8 cellular contexts compared by ENCODE assay signal in genomic region chr2:46967990-46968647, GRCh38. TPM values are rescaled to one million over a fixed set of nuclear protein-coding genes. Genes with fewer than 3 reads are reported as not detected.
A peak's percentile ranks its signal among the peaks of the same experiment; 100 is the strongest.
DNase-seq lines count a peak whose midpoint lies in the region; ATAC-seq, FAIRE-seq and TF ChIP-seq lines count a peak whose summit lies in the region.

No MANE protein-coding gene starts in this region.

- peak overlapping the region; percentile 27 to 75; a peak in 3 of 4 replicates for H3K9ac ChIP-seq in K562 (ENCODE audit: insufficient read depth in 1 of 2, low read depth in 2 of 2, low read length in 2 of 2)

- CTCF ChIA-PET in K562 (lab: Yijun Ruan, JAX; ENCODE audit: low intra/inter-chr PET ratio), result no interaction called here

- WGBS in K562 (ENCODE audit: insufficient coverage, low coverage, missing lambda C conversion rate), result 29% methylated on average over 9 of the region's 9 CpGs

- intact Hi-C loops in K562 (cut with micrococcal nuclease), result no loop called here

- peak overlapping the region; percentile 85 for H2AFZ ChIP-seq in K562 (ENCODE audit: low read depth, low read length)

- H3K36me3 ChIP-seq in K562 (ENCODE audit: control insufficient read depth, insufficient read depth, low read length), result no peaks in the 10 kb centered on the region; the same call in 2 of the 3 replicates

- H3K27me3 ChIP-seq in HL-60 (ENCODE audit: insufficient read depth, poor library complexity, severe bottlenecking) (no peaks in the 10 kb centered on the region), K562 (ENCODE audit: control insufficient read depth in 2 of 2, insufficient read depth in 2 of 2, low read length in 2 of 2) (no peaks in the 10 kb centered on the region)

- ATAC-seq in K562, result peak; percentile 93
- no peak for ATAC-seq in HG03097 (IDR thresholded peaks at IDR 0.05; ENCODE audit: low FRiP score, unreplicated experiment)
- no peak for ATAC-seq in GM19351 (IDR thresholded peaks at IDR 0.05; ENCODE audit: unreplicated experiment)

- BruUV-seq in K562 (replicated peaks; lab: Mats Ljungman, UMichigan), result no TSS peak

- in situ Hi-C loops in K562 (cut with MboI), result no loop called here

- no peak for TF ChIP-seq CTCF in HL-60 (IDR thresholded peaks at IDR 0.05; ENCODE audit: insufficient read depth, low read length)
- no peak for TF ChIP-seq CTCF in K562 (IDR thresholded peaks at IDR 0.05 in 2 of 3, conservative IDR thresholded peaks at IDR 0.05 in 1 of 3; ENCODE audit: insufficient read depth in 2 of 3, low read depth in 1 of 3, low read length in 3 of 3)

- H3K27ac ChIP-seq in HL-60 (replicated peaks) (peak overlapping the region; percentile 94), K562 (ENCODE audit: extremely low read depth, low read depth, low read length) (peak overlapping the region; percentile 64), temporal lobe (ENCODE audit: low read depth, low read length) (peak overlapping the region; percentile 46)

- peaks cover 18% of the 10 kb centered on the region in 2 experiments for H3K4me1 ChIP-seq in K562 (replicated peaks in 1 of 2; ENCODE audit: control insufficient read depth in 2 of 2, insufficient read depth in 2 of 2, low read length in 2 of 2)

- H3K79me2 ChIP-seq in K562 (ENCODE audit: control insufficient read depth, insufficient read depth, low read length), result peaks cover 5% of the 10 kb centered on the region; the same call in 1 of the 3 replicates

- H3K4me3 ChIP-seq in HL-60 (replicated peaks; ENCODE audit: insufficient read depth, low read length) (no peak overlapping the region), K562 (peak overlapping the region; percentile 12; the same call in 1 of the 2 replicates)

- no peaks in the 10 kb centered on the region for H3K9me1 ChIP-seq in K562 (ENCODE audit: control insufficient read depth, insufficient read depth, low read length)

- no peak for TF ChIP-seq EP300 in K562 (IDR thresholded peaks at IDR 0.05; ENCODE audit: low read length)

- H3K4me2 ChIP-seq in K562 (ENCODE audit: insufficient read depth, low read length), result peak overlapping the region; percentile 77

- H4K20me1 ChIP-seq in K562 (replicated peaks; ENCODE audit: control insufficient read depth, insufficient read depth, low read length), result no peaks in the 10 kb centered on the region

- TF ChIP-seq POLR2A in K562 (conservative IDR thresholded peaks at IDR 0.05), result no peak

- FAIRE-seq in K562 (lab: Jason Lieb, UNC), result peak; percentile 69

- POLR2A ChIA-PET in K562 (lab: Yijun Ruan, JAX), result interaction anchor here (0.6 to 1.3 kb wide), 5 partner anchors 13 to 814 kb away, joined by 3 to 8 read pairs (median 3); no protein-coding TSS in a partner anchor

- no peaks in the 10 kb centered on the region for H3K9me3 ChIP-seq in K562 (replicated peaks; ENCODE audit: control insufficient read depth, insufficient read depth, low read depth, low read length)

- TF ChIP-seq RAD21 in K562 (CRISPR knock-in tag; conservative IDR thresholded peaks at IDR 0.05 in 1 of 2, IDR thresholded peaks at IDR 0.05 in 1 of 2), result no peak

- DNase-seq in HL-60 (ENCODE audit: low read depth in 1 of 2, low spot score in 1 of 2) (no peak), K562 (ENCODE audit: extremely low read depth in 1 of 4, low spot score in 3 of 4) (peak; percentile 72 to 82 (median 74)), kidney glomerular epithelial cell (lab: John Stamatoyannopoulos, UW) (peak; percentile 76)
- no peak for DNase-seq in activated CD8-positive, alpha-beta memory T cell treated with anti-CD3 and anti-CD28 coated beads, Interleukin-2, amount 50 U/mL, for 4 hours
- no peak for DNase-seq in activated CD4-positive, alpha-beta T cell treated with anti-CD3 and anti-CD28 coated beads, Interleukin-2, amount 50 U/mL, for 48 hours

TF ChIP-seq in K562, 482 proteins besides CTCF, POLR2A, EP300 and RAD21 (continues in another document):
- 0 out of 4 replicates have a peak, but pooled peaks of 1 of the 2 experiments have one; percentile 24 for TF ChIP-seq HDAC1 (IDR thresholded peaks at IDR 0.05)
- TF ChIP-seq ZNF197 (CRISPR knock-in tag; IDR thresholded peaks at IDR 0.05; ENCODE audit: low read depth), result no peak
- TF ChIP-seq FOSL1 (tag; conservative IDR thresholded peaks at IDR 0.05), result peak; percentile 82
- 0 out of 2 replicates have a peak, but pooled peaks have one; percentile 25 for TF ChIP-seq ZFX (CRISPR knock-in tag; IDR thresholded peaks at IDR 0.05)
- peak; percentile 87 for TF ChIP-seq ZNF316 (IDR thresholded peaks at IDR 0.05)
- TF ChIP-seq ADNP (tag; IDR thresholded peaks at IDR 0.05), result no peak
- TF ChIP-seq, protein P1, sequence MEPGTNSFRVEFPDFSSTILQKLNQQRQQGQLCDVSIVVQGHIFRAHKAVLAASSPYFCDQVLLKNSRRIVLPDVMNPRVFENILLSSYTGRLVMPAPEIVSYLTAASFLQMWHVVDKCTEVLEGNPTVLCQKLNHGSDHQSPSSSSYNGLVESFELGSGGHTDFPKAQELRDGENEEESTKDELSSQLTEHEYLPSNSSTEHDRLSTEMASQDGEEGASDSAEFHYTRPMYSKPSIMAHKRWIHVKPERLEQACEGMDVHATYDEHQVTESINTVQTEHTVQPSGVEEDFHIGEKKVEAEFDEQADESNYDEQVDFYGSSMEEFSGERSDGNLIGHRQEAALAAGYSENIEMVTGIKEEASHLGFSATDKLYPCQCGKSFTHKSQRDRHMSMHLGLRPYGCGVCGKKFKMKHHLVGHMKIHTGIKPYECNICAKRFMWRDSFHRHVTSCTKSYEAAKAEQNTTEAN (CRISPR knock-in tag; IDR thresholded peaks at IDR 0.05), result no peak
- TF ChIP-seq HDAC2 (IDR thresholded peaks at IDR 0.05), result 0 out of 2 replicates have a peak, but pooled peaks have one; percentile 37
- 0 out of 2 replicates have a peak, but pooled peaks have one; percentile 49 for TF ChIP-seq MTA3 (IDR thresholded peaks at IDR 0.05; ENCODE audit: borderline replicate concordance)
- TF ChIP-seq IRF9 (tag; IDR thresholded peaks at IDR 0.05), result no peak
- TF ChIP-seq ATF1 (CRISPR knock-in tag; IDR thresholded peaks at IDR 0.05), result no peak
- no peak for TF ChIP-seq ATF1 (tag; IDR thresholded peaks at IDR 0.05)

RNA-seq across cellular contexts. Expression of gene TTC7A, which starts 27.1 kb away (rescaled TPM):
- total RNA-seq in K562 (2011; cell fraction: chromatin; rRNA removed; ENCODE audit: low replicate concordance), result 30.2 and 61.4 TPM in 2 replicates
- 25.0 and 33.5 TPM in 2 replicates for total RNA-seq in K562 (2011; cell fraction: nucleolus; rRNA removed)
- 22.7 and 28.2 TPM in 2 replicates for total RNA-seq in K562 (2011; cell fraction: nucleoplasm; rRNA removed)
- total RNA-seq in K562 (2014; rRNA removed) (9.3 and 10.9 TPM in 2 replicates), K562 (2014; rRNA removed; fragmentation: Illumina TruSeq; extraction: Trizol) (4.2 and 4.8 TPM in 2 replicates), K562 (2015; rRNA removed; fragmentation: Illumina TruSeq; extraction: Trizol) (5.8 and 5.9 TPM in 2 replicates), K562 (2021) (14.5 and 15.0 TPM in 2 replicates), temporal lobe (5.2 TPM)
- polyA plus RNA-seq in K562 (2011; rRNA removed) (7.1 and 9.3 TPM in 2 replicates), K562 (2014; fragmentation: Illumina TruSeq; extraction: Trizol) (7.7 and 8.8 TPM in 2 replicates), K562 (2014; fragmentation: Nextera tagmentation; extraction: Ambion mirVana) (under 1 TPM; 0.68 to 0.70 TPM), K562 (2014; rRNA removed) (6.8 and 7.7 TPM in 2 replicates)
- polyA plus RNA-seq in K562 (2011; cell fraction: cytosol; rRNA removed), result 5.9 and 9.1 TPM in 2 replicates
- polyA plus RNA-seq in K562 (2011; cell fraction: nucleus; rRNA removed), result 26.0 and 36.1 TPM in 2 replicates
- 10.1 and 12.3 TPM in 2 replicates for polyA plus RNA-seq in K562 (2012)
- polyA minus RNA-seq in K562 (2011; rRNA and poly(A)+ RNA removed), result 7.8 and 7.9 TPM in 2 replicates
- 5.4 and 8.4 TPM in 2 replicates for polyA minus RNA-seq in K562 (2011; cell fraction: cytosol; rRNA and poly(A)+ RNA removed)
- polyA minus RNA-seq in K562 (2011; cell fraction: nucleus; rRNA and poly(A)+ RNA removed), result 16.6 and 18.9 TPM in 2 replicates

RNA-seq across cellular contexts. Expression of gene MCFD2, which starts 52.5 kb away (rescaled TPM):
- total RNA-seq in K562 (2011; cell fraction: chromatin; rRNA removed; ENCODE audit: low replicate concordance), result 97.6 and 157 TPM in 2 replicates
- total RNA-seq in K562 (2011; cell fraction: nucleolus; rRNA removed), result 127 and 128 TPM in 2 replicates
- total RNA-seq in K562 (2011; cell fraction: nucleoplasm; rRNA removed), result 152 and 201 TPM in 2 replicates
- total RNA-seq in K562 (2014; rRNA removed), result 78.6 and 82.9 TPM in 2 replicates
- 99.4 and 117 TPM in 2 replicates for total RNA-seq in K562 (2014; rRNA removed; fragmentation: Illumina TruSeq; extraction: Trizol)
- total RNA-seq in K562 (2015; rRNA removed; fragmentation: Illumina TruSeq; extraction: Trizol), result 95.8 and 100 TPM in 2 replicates
- total RNA-seq in K562 (2021), result 115 and 125 TPM in 2 replicates
- polyA plus RNA-seq in K562 (2011; rRNA removed), result 165 and 201 TPM in 2 replicates
- polyA plus RNA-seq in K562 (2011; cell fraction: cytosol; rRNA removed), result 73.3 and 94.0 TPM in 2 replicates
- polyA plus RNA-seq in K562 (2011; cell fraction: nucleus; rRNA removed), result 44.7 and 52.8 TPM in 2 replicates
- polyA plus RNA-seq in K562 (2012), result 122 and 156 TPM in 2 replicates
- 110 and 123 TPM in 2 replicates for polyA plus RNA-seq in K562 (2014; fragmentation: Illumina TruSeq; extraction: Trizol)
- 100 to 1,000 TPM; 217 to 237 TPM for polyA plus RNA-seq in K562 (2014; fragmentation: Nextera tagmentation; extraction: Ambion mirVana)
- 94.0 and 99.3 TPM in 2 replicates for polyA plus RNA-seq in K562 (2014; rRNA removed)
- 227 and 238 TPM in 2 replicates for polyA minus RNA-seq in K562 (2011; rRNA and poly(A)+ RNA removed)
- 45.9 and 53.0 TPM in 2 replicates for polyA minus RNA-seq in K562 (2011; cell fraction: cytosol; rRNA and poly(A)+ RNA removed)
- 34.2 and 54.3 TPM in 2 replicates for polyA minus RNA-seq in K562 (2011; cell fraction: nucleus; rRNA and poly(A)+ RNA removed)
- 39.1 TPM for total RNA-seq in temporal lobe

Comparison
In these comparisons a context has a peak if more than half of its experiments do, and no peak if none do; other contexts are left out.
1. DNase-seq: peak in K562 (4 of 4) and kidney glomerular epithelial cell (single experiment); none in HL-60 (0 of 2), activated CD8-positive, alpha-beta memory T cell treated with anti-CD3 and anti-CD28 coated beads, Interleukin-2, amount 50 U/mL, for 4 hours (single experiment) and activated CD4-positive, alpha-beta T cell treated with anti-CD3 and anti-CD28 coated beads, Interleukin-2, amount 50 U/mL, for 48 hours (0 of 2).
2. Peak in every context shown above with its lines, with median percentiles within 50 percentile points of each other: H3K27ac ChIP-seq.